ENCODE assay signal across 30 cellular contexts in the genomic region with DNA sequence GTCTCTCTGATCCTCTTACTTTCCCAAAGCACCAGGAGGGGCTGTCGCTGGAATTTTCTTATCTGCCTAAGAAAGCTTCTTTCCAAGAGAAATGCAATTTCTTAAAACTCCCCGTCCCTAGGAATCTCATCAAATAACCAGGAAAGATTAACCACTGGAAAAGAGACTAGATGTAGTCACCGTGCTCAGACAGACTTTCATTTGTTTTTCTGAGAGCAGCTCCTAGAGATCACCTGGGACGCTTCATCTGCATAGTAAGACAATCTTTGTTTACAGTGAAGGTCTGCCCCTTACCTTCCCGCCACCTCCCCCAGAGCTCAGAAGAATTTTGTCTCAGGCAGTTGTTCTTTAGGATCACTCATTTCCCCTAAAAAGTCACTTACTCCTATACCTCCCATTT. TPM values are rescaled to one million over a fixed set of nuclear protein-coding genes. Genes with fewer than 3 reads are reported as not detected.
DNase-seq lines count a peak whose midpoint lies in the region; ATAC-seq and TF ChIP-seq lines count a peak whose summit lies in the region.
"Had no signal": no experiment of that assay in that cellular context is flagged by ENCODE, and none has a peak within 500 bp of the region (broad histone marks: within the 10 kb centered on the region; RNA-seq: fewer than 3 reads in every experiment).

No MANE protein-coding gene starts in this region.

- H3K4me3 ChIP-seq in BLaER1 treated with 17β-estradiol and CSF1 and Interleukin-3, amounts not matched to agents 10 nM and 100 nM: no peak overlapping the region
- H3K4me3 ChIP-seq in Karpas-422 (ENCODE audit: low read length) (no peak overlapping the region), hepatocyte (no peak overlapping the region)
- H3K4me3 ChIP-seq: A549, GM12878, skin epidermis, testis had no signal

- TF ChIP-seq CTCF in hepatocyte (IDR thresholded peaks at IDR 0.05; ENCODE audit: poor library complexity): no peak

- peaks cover 0 to 8% (median 0%) of the 10 kb centered on the region in 7 donors for H3K9me3 Mint-ChIP-seq in naive B cell
- no peaks in the 10 kb centered on the region for H3K9me3 Mint-ChIP-seq in activated CD4-positive, alpha-beta T cell treated with anti-CD3 and anti-CD28 coated beads, Interleukin-2, amount 10 ng/mL, durations not matched to agents 24 days and 14 days
- H3K9me3 Mint-ChIP-seq: activated T-helper 17 cell treated with anti-CD3 and anti-CD28 coated beads, Interleukin-2, amount 50 U/mL, for 72 hours; naive thymus-derived CD8-positive, alpha-beta T cell had no signal

- peak overlapping the region; percentile 45 to 100 (median 74) for H3K27ac Mint-ChIP-seq in naive B cell
- no peak overlapping the region for H3K27ac Mint-ChIP-seq in activated CD4-positive, alpha-beta T cell treated with anti-CD3 and anti-CD28 coated beads, Interleukin-2, amount 10 ng/mL, durations not matched to agents 24 days and 14 days
- H3K27ac Mint-ChIP-seq: activated T-helper 17 cell treated with anti-CD3 and anti-CD28 coated beads, Interleukin-2, amount 50 U/mL, for 72 hours had no signal

- H3K9me2 ChIP-seq in Karpas-422 (replicated peaks; ENCODE audit: insufficient read depth, low read length) (no peaks in the 10 kb centered on the region), hepatocyte (replicated peaks; ENCODE audit: insufficient read depth) (no peaks in the 10 kb centered on the region)

- no peaks in the 10 kb centered on the region for H3K36me3 ChIP-seq in BLaER1 treated with 17β-estradiol and CSF1 and Interleukin-3, amounts not matched to agents 10 nM and 100 nM
- H3K36me3 ChIP-seq in Karpas-422 (ENCODE audit: insufficient read depth, low read length): no peaks in the 10 kb centered on the region
- H3K36me3 ChIP-seq in hepatocyte (replicated peaks; ENCODE audit: insufficient read depth, low read depth): no peaks in the 10 kb centered on the region

- no peaks in the 10 kb centered on the region for H4K20me1 ChIP-seq in BLaER1 treated with 17β-estradiol and CSF1 and Interleukin-3, amounts not matched to agents 10 nM and 100 nM
- H4K20me1 ChIP-seq in Karpas-422 (ENCODE audit: insufficient read depth, low read depth, low read length) (no peaks in the 10 kb centered on the region), hepatocyte (ENCODE audit: insufficient read depth, poor library complexity, severe bottlenecking) (no peaks in the 10 kb centered on the region)

- peak overlapping the region; percentile 76 to 98 (median 90) for H3K27ac ChIP-seq in BLaER1 treated with 17β-estradiol and CSF1 and Interleukin-3, amounts not matched to agents 10 nM and 100 nM
- H3K27ac ChIP-seq in Karpas-422 (ENCODE audit: low read length) (no peak overlapping the region), hepatocyte (no peak overlapping the region)
- H3K27ac ChIP-seq: A549, skin epidermis, testis had no signal

- no peak overlapping the region for H2AFZ ChIP-seq in Karpas-422 (ENCODE audit: low read length)
- H2AFZ ChIP-seq in hepatocyte: no peak overlapping the region

- H3K9ac ChIP-seq in BLaER1 treated with 17β-estradiol and CSF1 and Interleukin-3, amounts not matched to agents 10 nM and 100 nM: peak overlapping the region; percentile 64 to 79 (median 76); a peak in 20 of 22 replicates
- no peak overlapping the region for H3K9ac ChIP-seq in Karpas-422 (ENCODE audit: low read length)

- intact Hi-C loops in activated CD4-positive, alpha-beta T cell treated with anti-CD3 and anti-CD28 coated beads, Interleukin-2, amount 10 ng/mL, durations not matched to agents 24 days and 14 days (cut with micrococcal nuclease): no loop called here

- no peaks in the 10 kb centered on the region for H3K27me3 ChIP-seq in BLaER1 treated with 17β-estradiol and CSF1 and Interleukin-3, amounts not matched to agents 10 nM and 100 nM
- H3K27me3 ChIP-seq in Karpas-422 (ENCODE audit: low read length): no peaks in the 10 kb centered on the region
- H3K27me3 ChIP-seq in hepatocyte: no peaks in the 10 kb centered on the region
- H3K27me3 ChIP-seq: testis had no signal

- DNase-seq in Karpas-422 (no peak), hepatocyte (ENCODE audit: low spot score) (no peak), naive B cell (no peak), NCI-H69 (lab: John Stamatoyannopoulos, UW) (no peak), SKM-1 treated with dmso at 0.1 percent for 144 hours (lab: John Stamatoyannopoulos, UW; ENCODE audit: unreplicated experiment) (no peak)
- DNase-seq in activated CD4-positive, alpha-beta T cell treated with anti-CD3 and anti-CD28 coated beads, Interleukin-2, amount 10 ng/mL, durations not matched to agents 24 days and 14 days: no peak
- DNase-seq: activated CD4-positive, alpha-beta T cell treated with anti-CD3 and anti-CD28 coated beads for 4 hours; activated naive CD4-positive, alpha-beta T cell treated with anti-CD3 and anti-CD28 coated beads, Interleukin-2, amount 50 U/mL, for 16 hours; AML-193; amygdala; DMS153; hippocampal formation; naive thymus-derived CD8-positive, alpha-beta T cell; NCI-H1048; NCI-H748 treated with DMSO at 0.1 percent for 48 hours; SHP77 treated with DMSO at 0.1 percent for 48 hours; stimulated activated naive CD8-positive, alpha-beta T cell treated with anti-CD3 and anti-CD28 coated beads, Interleukin-15, Interleukin-2, amounts not matched to agents 100 U/mL and 50 U/mL, for 24 hours; SW 1271; testis had no signal

- peak overlapping the region; percentile 52 to 92 (median 86) for H3K4me2 ChIP-seq in BLaER1 treated with 17β-estradiol and CSF1 and Interleukin-3, amounts not matched to agents 10 nM and 100 nM
- H3K4me2 ChIP-seq in Karpas-422 (ENCODE audit: low read depth, low read length, poor library complexity, severe bottlenecking) (peak overlapping the region; percentile 57), hepatocyte (peak overlapping the region; percentile 21)
- H3K4me2 ChIP-seq: A549 had no signal

- 22% methylated on average over 5 of the region's 5 CpGs for WGBS in hepatocyte (ENCODE audit: low lambda C conversion rate, missing lambda C conversion rate)

- H3K79me2 ChIP-seq in Karpas-422 (ENCODE audit: low read length): no peaks in the 10 kb centered on the region
- H3K79me2 ChIP-seq in hepatocyte: no peaks in the 10 kb centered on the region

- peaks cover 29 to 56% (median 40%) of the 10 kb centered on the region in 3 donors for H3K4me1 Mint-ChIP-seq in naive B cell
- no peaks in the 10 kb centered on the region for H3K4me1 Mint-ChIP-seq in activated CD4-positive, alpha-beta T cell treated with anti-CD3 and anti-CD28 coated beads, Interleukin-2, amount 10 ng/mL, durations not matched to agents 24 days and 14 days
- H3K4me1 Mint-ChIP-seq: activated T-helper 17 cell treated with anti-CD3 and anti-CD28 coated beads, Interleukin-2, amount 50 U/mL, for 72 hours had no signal

- H3K4me3 Mint-ChIP-seq in naive B cell: peak overlapping the region in 6 of 8 donors; percentile 40 to 97 (median 44)
- H3K4me3 Mint-ChIP-seq in activated CD4-positive, alpha-beta T cell treated with anti-CD3 and anti-CD28 coated beads, Interleukin-2, amount 10 ng/mL, durations not matched to agents 24 days and 14 days: no peak overlapping the region
- H3K4me3 Mint-ChIP-seq: activated T-helper 17 cell treated with anti-CD3 and anti-CD28 coated beads, Interleukin-2, amount 50 U/mL, for 72 hours; naive thymus-derived CD8-positive, alpha-beta T cell had no signal

- H3K4me1 ChIP-seq in BLaER1 treated with 17β-estradiol and CSF1 and Interleukin-3, amounts not matched to agents 10 nM and 100 nM: peaks cover 35 to 76% (median 63%) of the 10 kb centered on the region in 10 experiments
- H3K4me1 ChIP-seq in Karpas-422 (ENCODE audit: low read length) (peaks cover 30% of the 10 kb centered on the region), hepatocyte (ENCODE audit: insufficient read depth) (no peaks in the 10 kb centered on the region)
- H3K4me1 ChIP-seq: A549 had no signal

- no peaks in the 10 kb centered on the region for H3K27me3 Mint-ChIP-seq in naive B cell
- H3K27me3 Mint-ChIP-seq in activated CD4-positive, alpha-beta T cell treated with anti-CD3 and anti-CD28 coated beads, Interleukin-2, amount 10 ng/mL, durations not matched to agents 24 days and 14 days: peaks cover 12% of the 10 kb centered on the region

- peaks cover 6 to 7% of the 10 kb centered on the region in 2 donors for H3K36me3 Mint-ChIP-seq in naive B cell
- no peaks in the 10 kb centered on the region for H3K36me3 Mint-ChIP-seq in activated CD4-positive, alpha-beta T cell treated with anti-CD3 and anti-CD28 coated beads, Interleukin-2, amount 10 ng/mL, durations not matched to agents 24 days and 14 days (ENCODE audit: low read depth)
- H3K36me3 Mint-ChIP-seq: naive thymus-derived CD8-positive, alpha-beta T cell had no signal

- H3K9me3 ChIP-seq in BLaER1 treated with 17β-estradiol and CSF1 and Interleukin-3, amounts not matched to agents 10 nM and 100 nM (replicated peaks in 1 of 11): peaks cover 0 to 17% (median 0%) of the 10 kb centered on the region in 11 experiments; a peak in 6 of 22 replicates
- H3K9me3 ChIP-seq in Karpas-422 (ENCODE audit: low read length): no peaks in the 10 kb centered on the region
- no peaks in the 10 kb centered on the region for H3K9me3 ChIP-seq in hepatocyte (ENCODE audit: low read depth)
- H3K9me3 ChIP-seq: A549, testis had no signal

- ATAC-seq in naive B cell (ENCODE audit: low read depth in 2 of 2) (no peak), GM21786 (IDR thresholded peaks at IDR 0.05; ENCODE audit: unreplicated experiment) (no peak)
- ATAC-seq: A549; activated T-helper 17 cell treated with anti-CD3 and anti-CD28 coated beads, Interleukin-2, amount 50 U/mL, for 72 hours; HCT116; naive thymus-derived CD8-positive, alpha-beta T cell; stimulated activated naive CD8-positive, alpha-beta T cell treated with anti-CD3 and anti-CD28 coated beads, Interleukin-15, Interleukin-2, amounts not matched to agents 100 U/mL and 50 U/mL, for 24 hours had no signal

RNA-seq across cellular contexts. Expression of a gene that starts 38.6 kb away (rescaled TPM):
- total RNA-seq in Karpas-422 (2014; rRNA removed; shearing (Covaris generic); ENCODE audit: low replicate concordance): not detected in 2 replicates
- not detected in 2 replicates for total RNA-seq in hepatocyte
- polyA plus RNA-seq in hepatocyte (not detected in 2 replicates), naive B cell (ENCODE audit: low read depth in 6 of 6) (not detected)
- total RNA-seq in activated CD4-positive, alpha-beta T cell treated with anti-CD3 and anti-CD28 coated beads, Interleukin-2, amount 10 ng/mL, durations not matched to agents 24 days and 14 days: not detected in 2 replicates
- total RNA-seq: activated T-helper 17 cell treated with anti-CD3 and anti-CD28 coated beads, Interleukin-2, amount 50 U/mL, for 72 hours; GM12878; kidney epithelial cell; lower leg skin; naive thymus-derived CD8-positive, alpha-beta T cell; omental fat pad; renal cortical epithelial cell had no signal
- polyA plus RNA-seq: A549; GM12878; naive thymus-derived CD8-positive, alpha-beta T cell had no signal

Comparison
In these comparisons a context has a peak if more than half of its experiments do, and no peak if none do; other contexts are left out.
1. H3K27ac ChIP-seq: peak in BLaER1 treated with 17β-estradiol and CSF1 and Interleukin-3, amounts not matched to agents 10 nM and 100 nM (11 of 11); none in Karpas-422 (single experiment) and hepatocyte (single experiment).
2. H3K4me2 ChIP-seq: peak in every context shown above with its lines; median percentile 86 in BLaER1 treated with 17β-estradiol and CSF1 and Interleukin-3, amounts not matched to agents 10 nM and 100 nM; 57 in Karpas-422; 21 in hepatocyte.